19 cellular contexts compared by ENCODE assay signal in genomic region chr20:32115196-32115767, GRCh38.
"Had no signal": no experiment of that assay in that cellular context is flagged by ENCODE, and none has a peak within 500 bp of the region (broad histone marks: within the 10 kb centered on the region; RNA-seq: fewer than 3 reads in every experiment).

No MANE protein-coding gene starts in this region.

- H3K9ac ChIP-seq: neural progenitor cell had no signal

- H3K4me1 ChIP-seq: foreskin keratinocyte had no signal

- H3K27me3 Mint-ChIP-seq: activated naive CD8-positive, alpha-beta T cell treated with anti-CD3 and anti-CD28 coated beads for 36 hours; stimulated activated naive CD8-positive, alpha-beta T cell treated with anti-CD3 and anti-CD28 coated beads, Interleukin-15, amount 100 ng/mL, for 72 hours had no signal

- H3K9me3 Mint-ChIP-seq: activated naive CD8-positive, alpha-beta T cell treated with anti-CD3 and anti-CD28 coated beads for 36 hours; activated T-cell treated with anti-CD3 and anti-CD28 coated beads, Interleukin-2, amount 50 U/mL, for 4 hours; neural progenitor cell; stimulated activated naive CD8-positive, alpha-beta T cell treated with anti-CD3 and anti-CD28 coated beads, Interleukin-15, amount 100 ng/mL, for 72 hours had no signal

- H3K36me3 ChIP-seq: neural progenitor cell, pancreas, uterus had no signal

- H3K27me3 ChIP-seq: foreskin keratinocyte, heart left ventricle, left lung, neural progenitor cell, pancreas, testis, uterus had no signal

- H3K9me3 ChIP-seq: heart left ventricle, left lung, pancreas, testis, uterus had no signal

- H3K4me3 Mint-ChIP-seq: activated naive CD8-positive, alpha-beta T cell treated with anti-CD3 and anti-CD28 coated beads for 36 hours; activated T-cell treated with anti-CD3 and anti-CD28 coated beads, Interleukin-2, amount 50 U/mL, for 4 hours; neural progenitor cell; stimulated activated naive CD8-positive, alpha-beta T cell treated with anti-CD3 and anti-CD28 coated beads, Interleukin-15, amount 100 ng/mL, for 72 hours had no signal

- H3K27ac Mint-ChIP-seq: activated naive CD8-positive, alpha-beta T cell treated with anti-CD3 and anti-CD28 coated beads for 36 hours; neural progenitor cell; stimulated activated naive CD8-positive, alpha-beta T cell treated with anti-CD3 and anti-CD28 coated beads, Interleukin-15, amount 100 ng/mL, for 72 hours had no signal

- FAIRE-seq: endothelial cell of umbilical vein, islet of Langerhans, pancreas had no signal

- ATAC-seq: activated CD4-positive, CD25-positive, alpha-beta regulatory T cell treated with anti-CD3 and anti-CD28 coated beads, Interleukin-2, amount 50 U/mL, for 24 hours; activated T-cell treated with anti-CD3 and anti-CD28 coated beads, Interleukin-2, amount 50 U/mL, for 4 hours; foreskin keratinocyte; heart left ventricle; left lung; stimulated activated naive CD8-positive, alpha-beta T cell treated with anti-CD3 and anti-CD28 coated beads, Interleukin-15, amount 100 ng/mL, for 72 hours had no signal

- H3K4me3 ChIP-seq: heart left ventricle, left lung, neural progenitor cell, pancreas, testis, uterus had no signal

- DNase-seq: activated CD4-positive, alpha-beta T cell treated with anti-CD3 and anti-CD28 coated beads, Interleukin-2, amount 50 U/mL, for 48 hours; activated gamma-delta T cell; activated naive CD8-positive, alpha-beta T cell treated with anti-CD3 and anti-CD28 coated beads for 36 hours; activated T-cell treated with anti-CD3 and anti-CD28 coated beads, Interleukin-2, amount 50 U/mL, for 4 hours; foreskin keratinocyte; heart left ventricle; left lung; mesenchymal stem cell; pancreas; stimulated activated CD4-positive, alpha-beta T cell treated with anti-CD3 and anti-CD28 coated beads, Interleukin-15, amount 100 ng/mL, for 24 hours; stimulated activated CD4-positive, alpha-beta T cell treated with anti-CD3 and anti-CD28 coated beads, Interleukin-4, amount 100 ng/mL, for 4 hours; stimulated activated naive CD8-positive, alpha-beta T cell treated with anti-CD3 and anti-CD28 coated beads, Interleukin-15, amount 100 ng/mL, for 72 hours; T-helper 2 cell; testis; uterus had no signal

- H2AFZ ChIP-seq: neural progenitor cell had no signal

- H3K27ac ChIP-seq: foreskin keratinocyte, heart left ventricle, left lung, pancreas, testis, uterus had no signal
